In the genomic region with DNA sequence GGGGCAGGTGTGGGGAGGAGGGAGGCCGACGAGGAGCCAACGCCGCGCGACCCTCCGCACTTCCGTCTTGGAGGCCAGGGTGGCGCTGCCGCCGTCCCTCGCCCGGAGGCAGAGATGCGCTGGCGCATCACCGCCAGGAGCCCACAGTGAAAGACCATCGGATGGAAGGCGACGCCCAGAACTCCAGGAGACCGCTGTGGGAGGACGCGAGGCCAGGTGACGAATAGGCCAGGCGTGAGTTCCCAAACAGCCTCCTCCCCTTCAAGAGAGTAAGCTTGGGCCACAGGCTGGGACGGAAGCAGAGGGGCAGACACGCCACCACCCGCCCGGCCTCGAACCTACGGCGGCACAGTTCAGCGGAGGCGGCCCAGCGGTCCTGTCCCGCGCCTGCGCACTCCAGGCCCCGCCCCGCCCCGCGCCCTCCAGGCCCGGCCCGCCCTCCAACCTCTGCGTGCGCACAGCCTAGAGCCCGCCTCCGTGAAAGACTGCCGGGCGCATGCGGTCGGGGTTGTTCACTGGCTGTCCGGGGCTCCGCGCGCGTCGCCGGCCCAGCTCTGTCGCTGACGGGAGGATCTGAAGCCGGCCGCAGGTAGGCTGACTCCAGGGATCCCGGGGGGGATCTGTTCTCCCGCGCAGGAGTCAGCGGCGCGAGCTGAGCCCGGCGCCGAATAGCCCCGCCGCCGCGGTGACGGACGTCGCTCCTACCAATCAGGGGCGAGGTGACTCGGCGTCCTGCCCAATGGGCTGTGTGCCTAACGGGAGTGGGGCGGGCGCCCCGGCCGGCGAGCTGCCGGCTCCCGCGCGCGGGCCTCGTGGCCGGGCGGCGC, we compare ENCODE assay signal across 8 cellular contexts. TPM values are rescaled to one million over a fixed set of nuclear protein-coding genes. Genes with fewer than 3 reads are reported as not detected.
DNase-seq lines count a peak whose midpoint lies in the region; ATAC-seq and TF ChIP-seq lines count a peak whose summit lies in the region.

A gene with protein sequence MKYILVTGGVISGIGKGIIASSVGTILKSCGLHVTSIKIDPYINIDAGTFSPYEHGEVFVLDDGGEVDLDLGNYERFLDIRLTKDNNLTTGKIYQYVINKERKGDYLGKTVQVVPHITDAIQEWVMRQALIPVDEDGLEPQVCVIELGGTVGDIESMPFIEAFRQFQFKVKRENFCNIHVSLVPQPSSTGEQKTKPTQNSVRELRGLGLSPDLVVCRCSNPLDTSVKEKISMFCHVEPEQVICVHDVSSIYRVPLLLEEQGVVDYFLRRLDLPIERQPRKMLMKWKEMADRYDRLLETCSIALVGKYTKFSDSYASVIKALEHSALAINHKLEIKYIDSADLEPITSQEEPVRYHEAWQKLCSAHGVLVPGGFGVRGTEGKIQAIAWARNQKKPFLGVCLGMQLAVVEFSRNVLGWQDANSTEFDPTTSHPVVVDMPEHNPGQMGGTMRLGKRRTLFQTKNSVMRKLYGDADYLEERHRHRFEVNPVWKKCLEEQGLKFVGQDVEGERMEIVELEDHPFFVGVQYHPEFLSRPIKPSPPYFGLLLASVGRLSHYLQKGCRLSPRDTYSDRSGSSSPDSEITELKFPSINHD (plus strand): TSS at position 456 of the 827 bp plus-strand sequence. CDS start 3,595 bp downstream, outside the sequence.

- peak; percentile 92 to 98 (median 95) for DNase-seq in CD8-positive, alpha-beta T cell
- DNase-seq in NCI-H82 (lab: John Stamatoyannopoulos, UW): peak; percentile 97
- DNase-seq in activated CD4-positive, alpha-beta T cell treated with anti-CD3 and anti-CD28 coated beads, Interleukin-2, amount 50 U/mL, for 48 hours: peak; percentile 95 to 96
- peak; percentile 85 to 94 for DNase-seq in dermis microvascular lymphatic vessel endothelial cell (ENCODE audit: low read depth in 2 of 2)
- peak; percentile 96 for DNase-seq in stimulated activated CD4-positive, alpha-beta T cell treated with anti-CD3 and anti-CD28 coated beads, Interleukin-4, amount 100 ng/mL, for 24 hours

- 3% methylated on average over 96 of the region's 96 CpGs for whole genome bisulfite sequencing in liver

- TF ChIP-seq CTCF in CD8-positive, alpha-beta T cell (IDR thresholded peaks at IDR 0.05): no peak
- TF ChIP-seq CTCF in liver (IDR thresholded peaks at IDR 0.05; ENCODE audit: low read depth, low read length, missing input control): no peak

- peaks cover 6% of the 10 kb centered on the region for H3K36me3 ChIP-seq in CD8-positive, alpha-beta T cell (ENCODE audit: insufficient read depth, low read length)
- no peaks in the 10 kb centered on the region for H3K36me3 ChIP-seq in liver (ENCODE audit: control insufficient read depth in 4 of 4, insufficient read depth in 3 of 4, low read depth in 1 of 4, low read length in 3 of 4)

- H3K27me3 Mint-ChIP-seq in CD8-positive, alpha-beta T cell (ENCODE audit: low read depth): no peaks in the 10 kb centered on the region

- H3K9me3 Mint-ChIP-seq in CD8-positive, alpha-beta T cell: no peaks in the 10 kb centered on the region

- ATAC-seq in CD8-positive, alpha-beta T cell: peak; percentile 81
- ATAC-seq in GM19452 (IDR thresholded peaks at IDR 0.05; ENCODE audit: unreplicated experiment) (peak; percentile 86), HG03575 (IDR thresholded peaks at IDR 0.05; ENCODE audit: extremely low read depth, insufficient number of reproducible peaks, low FRiP score, unreplicated experiment) (peak; percentile 41)

- no peaks in the 10 kb centered on the region for H3K9me3 ChIP-seq in CD8-positive, alpha-beta T cell (ENCODE audit: low read length)
- no peaks in the 10 kb centered on the region for H3K9me3 ChIP-seq in liver (ENCODE audit: control insufficient read depth in 4 of 4, low read length in 3 of 4)

- peaks cover 16% of the 10 kb centered on the region for H3K4me1 ChIP-seq in CD8-positive, alpha-beta T cell (ENCODE audit: insufficient read depth, low read length)
- peaks cover 2 to 22% (median 16%) of the 10 kb centered on the region in 4 donors for H3K4me1 ChIP-seq in liver (ENCODE audit: control insufficient read depth in 4 of 4, insufficient read depth in 4 of 4, low read length in 3 of 4)

- POLR2A ChIA-PET in CD8-positive, alpha-beta T cell (lab: Charles Lee): interaction anchor here (1.0 to 2.4 kb wide), 7 partner anchors 17 to 288 kb away, joined by 3 to 23 read pairs (median 6); a partner anchor contains a TSS

- peak within 1 kb of the TSS; percentile 85 for H3K27ac ChIP-seq in CD8-positive, alpha-beta T cell (ENCODE audit: low read depth, low read length)
- peak within 1 kb of the TSS; percentile 81 to 95 for H3K27ac ChIP-seq in liver (ENCODE audit: low read depth in 1 of 2, low read length in 2 of 2)

- H3K36me3 Mint-ChIP-seq in CD8-positive, alpha-beta T cell: peaks cover 15% of the 10 kb centered on the region

- H3K9ac ChIP-seq in liver (ENCODE audit: low read depth in 1 of 2, low read length in 2 of 2): peak within 1 kb of the TSS; percentile 48 to 63

- H3K4me1 Mint-ChIP-seq in CD8-positive, alpha-beta T cell (ENCODE audit: low read depth): peaks cover 35% of the 10 kb centered on the region

- H3K27ac Mint-ChIP-seq in CD8-positive, alpha-beta T cell: peak within 1 kb of the TSS; percentile 97

- peak within 1 kb of the TSS; percentile 95 for H3K4me3 Mint-ChIP-seq in CD8-positive, alpha-beta T cell

- H3K4me3 ChIP-seq in CD8-positive, alpha-beta T cell (ENCODE audit: low read depth, low read length): peak within 1 kb of the TSS; percentile 91
- H3K4me3 ChIP-seq in liver (ENCODE audit: low read depth in 1 of 3, low read length in 3 of 3): peak within 1 kb of the TSS; percentile 73 to 80 (median 76)

- no peak for TF ChIP-seq RAD21 in liver (IDR thresholded peaks at IDR 0.05)

- CTCF ChIA-PET in CD8-positive, alpha-beta T cell (lab: Charles Lee): interaction anchor here (0.6 to 1.7 kb wide), 5 partner anchors 11 to 261 kb away, joined by 3 to 9 read pairs (median 3); no protein-coding TSS in a partner anchor

- intact Hi-C loops in CD8-positive, alpha-beta T cell (cut with DNase I, micrococcal nuclease): loop anchor here (1.0 to 5.0 kb wide), 6 partner anchors 24 to 1572 kb away; a partner anchor contains a TSS

- no peaks in the 10 kb centered on the region for H3K27me3 ChIP-seq in CD8-positive, alpha-beta T cell (ENCODE audit: insufficient read depth, low read length)
- no peaks in the 10 kb centered on the region for H3K27me3 ChIP-seq in liver (ENCODE audit: control insufficient read depth in 4 of 4, insufficient read depth in 4 of 4, low read length in 3 of 4)

TF ChIP-seq in liver, 16 proteins besides CTCF, POLR2A, EP300 and RAD21:
- TF ChIP-seq, protein P1, sequence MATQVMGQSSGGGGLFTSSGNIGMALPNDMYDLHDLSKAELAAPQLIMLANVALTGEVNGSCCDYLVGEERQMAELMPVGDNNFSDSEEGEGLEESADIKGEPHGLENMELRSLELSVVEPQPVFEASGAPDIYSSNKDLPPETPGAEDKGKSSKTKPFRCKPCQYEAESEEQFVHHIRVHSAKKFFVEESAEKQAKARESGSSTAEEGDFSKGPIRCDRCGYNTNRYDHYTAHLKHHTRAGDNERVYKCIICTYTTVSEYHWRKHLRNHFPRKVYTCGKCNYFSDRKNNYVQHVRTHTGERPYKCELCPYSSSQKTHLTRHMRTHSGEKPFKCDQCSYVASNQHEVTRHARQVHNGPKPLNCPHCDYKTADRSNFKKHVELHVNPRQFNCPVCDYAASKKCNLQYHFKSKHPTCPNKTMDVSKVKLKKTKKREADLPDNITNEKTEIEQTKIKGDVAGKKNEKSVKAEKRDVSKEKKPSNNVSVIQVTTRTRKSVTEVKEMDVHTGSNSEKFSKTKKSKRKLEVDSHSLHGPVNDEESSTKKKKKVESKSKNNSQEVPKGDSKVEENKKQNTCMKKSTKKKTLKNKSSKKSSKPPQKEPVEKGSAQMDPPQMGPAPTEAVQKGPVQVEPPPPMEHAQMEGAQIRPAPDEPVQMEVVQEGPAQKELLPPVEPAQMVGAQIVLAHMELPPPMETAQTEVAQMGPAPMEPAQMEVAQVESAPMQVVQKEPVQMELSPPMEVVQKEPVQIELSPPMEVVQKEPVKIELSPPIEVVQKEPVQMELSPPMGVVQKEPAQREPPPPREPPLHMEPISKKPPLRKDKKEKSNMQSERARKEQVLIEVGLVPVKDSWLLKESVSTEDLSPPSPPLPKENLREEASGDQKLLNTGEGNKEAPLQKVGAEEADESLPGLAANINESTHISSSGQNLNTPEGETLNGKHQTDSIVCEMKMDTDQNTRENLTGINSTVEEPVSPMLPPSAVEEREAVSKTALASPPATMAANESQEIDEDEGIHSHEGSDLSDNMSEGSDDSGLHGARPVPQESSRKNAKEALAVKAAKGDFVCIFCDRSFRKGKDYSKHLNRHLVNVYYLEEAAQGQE (IDR thresholded peaks at IDR 0.05): no peak
- TF ChIP-seq, protein P2, sequence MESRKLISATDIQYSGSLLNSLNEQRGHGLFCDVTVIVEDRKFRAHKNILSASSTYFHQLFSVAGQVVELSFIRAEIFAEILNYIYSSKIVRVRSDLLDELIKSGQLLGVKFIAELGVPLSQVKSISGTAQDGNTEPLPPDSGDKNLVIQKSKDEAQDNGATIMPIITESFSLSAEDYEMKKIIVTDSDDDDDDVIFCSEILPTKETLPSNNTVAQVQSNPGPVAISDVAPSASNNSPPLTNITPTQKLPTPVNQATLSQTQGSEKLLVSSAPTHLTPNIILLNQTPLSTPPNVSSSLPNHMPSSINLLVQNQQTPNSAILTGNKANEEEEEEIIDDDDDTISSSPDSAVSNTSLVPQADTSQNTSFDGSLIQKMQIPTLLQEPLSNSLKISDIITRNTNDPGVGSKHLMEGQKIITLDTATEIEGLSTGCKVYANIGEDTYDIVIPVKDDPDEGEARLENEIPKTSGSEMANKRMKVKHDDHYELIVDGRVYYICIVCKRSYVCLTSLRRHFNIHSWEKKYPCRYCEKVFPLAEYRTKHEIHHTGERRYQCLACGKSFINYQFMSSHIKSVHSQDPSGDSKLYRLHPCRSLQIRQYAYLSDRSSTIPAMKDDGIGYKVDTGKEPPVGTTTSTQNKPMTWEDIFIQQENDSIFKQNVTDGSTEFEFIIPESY (IDR thresholded peaks at IDR 0.05): no peak
- TF ChIP-seq GABPA (IDR thresholded peaks at IDR 0.05 in 1 of 2, conservative IDR thresholded peaks at IDR 0.05 in 1 of 2) (no peak), TAF1 (conservative IDR thresholded peaks at IDR 0.05) (no peak), SP1 (IDR thresholded peaks at IDR 0.05) (peak; percentile 62)
TF ChIP-seq in liver: peak in this region for 1.

RNA-seq across cellular contexts. Expression of the gene that starts here (rescaled TPM):
- 10 to 100 TPM; 68.5 to 69.0 TPM for total RNA-seq in CD8-positive, alpha-beta T cell
- total RNA-seq in dermis microvascular lymphatic vessel endothelial cell (16.0 and 16.8 TPM in 2 replicates), liver (10 to 100 TPM; 13.6 to 46.9 TPM)
- 10 to 100 TPM; 14.6 to 25.0 TPM for polyA plus RNA-seq in liver

Comparison
In these comparisons a context has a peak if more than half of its experiments do, and no peak if none do; other contexts are left out.
1. Peak in every context shown above with its lines: DNase-seq, ATAC-seq, H3K4me3 ChIP-seq and H3K27ac ChIP-seq.